Comparison of ENCODE assay signal across 18 cellular contexts in the genomic region with DNA sequence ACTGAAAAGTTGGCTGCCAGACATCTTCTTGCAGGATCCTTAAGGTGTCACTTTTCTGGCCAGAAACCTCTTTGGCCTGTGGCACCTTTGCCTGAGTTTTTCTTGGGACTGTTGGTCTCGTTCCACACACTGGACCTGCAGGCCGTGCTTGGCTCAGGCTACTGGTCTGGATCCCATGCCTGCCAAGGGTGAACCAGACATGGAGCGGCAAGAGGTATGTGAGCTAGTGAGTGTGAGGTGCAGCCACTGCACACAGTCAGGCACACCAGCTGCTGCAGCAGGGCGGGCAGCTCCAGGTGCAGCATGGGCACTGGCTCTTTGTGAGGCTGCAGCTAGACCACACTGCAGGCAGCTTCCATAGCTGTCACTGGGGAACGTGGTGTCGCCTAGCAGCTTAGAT.
"Had no signal": no experiment of that assay in that cellular context is flagged by ENCODE, and none has a peak within 500 bp of the region (broad histone marks: within the 10 kb centered on the region; RNA-seq: fewer than 3 reads in every experiment).

No MANE protein-coding gene starts in this region.

- ATAC-seq: esophagus mucosa; left lung; natural killer cell treated with Interleukin-12 subunit alpha and Interleukin-12 subunit beta and Interleukin-15 and Interleukin-18, amount 100 ng/mL, for 72 hours; pancreas; sciatic nerve; stimulated activated naive B cell treated with anti-CD40 and anti-IgM and Interleukin-4, amounts not matched to agents 10 μg/mL and 1 μg/mL and 100 μg/mL, for 72 hours; stimulated activated naive CD8-positive, alpha-beta T cell treated with anti-CD3 and anti-CD28 coated beads, Interleukin-15, amount 100 ng/mL, for 72 hours had no signal

- H3K27me3 ChIP-seq: left lung, neural progenitor cell, pancreas, testis, uterus had no signal

- H2AFZ ChIP-seq: neural progenitor cell had no signal

- H3K9me3 ChIP-seq: pancreas, testis, uterus had no signal

- H3K4me2 ChIP-seq: neural progenitor cell had no signal

- H3K27ac ChIP-seq: left lung, neural progenitor cell, pancreas, testis, uterus had no signal

- H3K9ac ChIP-seq: neural progenitor cell had no signal

- H3K36me3 ChIP-seq: neural progenitor cell, pancreas, uterus had no signal

- DNase-seq: effector memory CD4-positive, alpha-beta T cell; islet precursor cell; mesenchymal stem cell; midbrain; occipital lobe; pancreas; stimulated activated CD4-positive, alpha-beta T cell treated with anti-CD3 and anti-CD28 coated beads, Interleukin-2, amount 100 ng/mL, for 24 hours; stimulated activated CD4-positive, alpha-beta T cell treated with anti-CD3 and anti-CD28 coated beads, Interleukin-4, amount 100 ng/mL, for 4 hours; stimulated activated naive B cell treated with anti-CD40 and anti-IgM and Interleukin-4, amounts not matched to agents 10 μg/mL and 1 μg/mL and 100 μg/mL, for 72 hours; stimulated activated naive CD8-positive, alpha-beta T cell treated with anti-CD3 and anti-CD28 coated beads, Interleukin-15, amount 100 ng/mL, for 72 hours; testis; uterus had no signal

- H3K4me3 ChIP-seq: left lung, lung, neural progenitor cell, pancreas, testis, uterus had no signal

- H3K4me1 ChIP-seq: left lung, neural progenitor cell, pancreas, testis, uterus had no signal
